In the genomic region with DNA sequence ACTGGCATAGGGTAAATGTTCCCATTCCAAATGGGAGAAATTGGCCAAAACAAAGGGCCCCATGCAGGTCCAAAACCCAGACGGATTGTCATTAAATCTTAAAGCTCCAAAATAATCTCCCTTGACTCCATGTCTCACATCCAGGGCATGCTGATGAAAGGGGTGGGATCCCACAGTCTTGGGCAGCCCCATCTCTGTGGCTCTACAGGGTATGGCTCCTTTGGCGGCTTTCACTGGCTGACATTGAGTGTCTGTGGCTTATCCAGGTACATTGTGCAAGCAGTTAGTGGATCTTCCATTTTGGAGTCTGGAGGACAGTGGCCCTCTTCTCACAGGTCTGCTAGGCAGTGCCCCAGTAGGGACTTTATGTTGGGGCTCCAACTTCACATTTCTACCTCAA, we compare ENCODE assay signal across 4 cellular contexts.
"Had no signal": no experiment of that assay in that cellular context is flagged by ENCODE, and none has a peak within 500 bp of the region (broad histone marks: within the 10 kb centered on the region; RNA-seq: fewer than 3 reads in every experiment).

No MANE protein-coding gene starts in this region.

- H3K27ac Mint-ChIP-seq: GM23338, H9 had no signal

- DNase-seq: H9, HCEC 1CT, IMR-90 had no signal

- ATAC-seq: GM23338 had no signal

- H3K4me1 Mint-ChIP-seq: GM23338, H9 had no signal

- H3K4me3 Mint-ChIP-seq: GM23338, H9 had no signal
